Comparison of ENCODE assay signal across 9 cellular contexts in genomic region chrX:151396042-151396826, GRCh38. TPM values are rescaled to one million over a fixed set of nuclear protein-coding genes. Genes with fewer than 3 reads are reported as not detected.
DNase-seq lines count a peak whose midpoint lies in the region; ATAC-seq and FAIRE-seq lines count a peak whose summit lies in the region.
"Had no signal": no experiment of that assay in that cellular context is flagged by ENCODE, and none has a peak within 500 bp of the region (broad histone marks: within the 10 kb centered on the region; RNA-seq: fewer than 3 reads in every experiment).

No MANE protein-coding gene starts in this region.

- H3K27me3 ChIP-seq in iPS-18a (ENCODE audit: control insufficient read depth, insufficient read depth, low read length) (no peaks in the 10 kb centered on the region), small intestine (ENCODE audit: control insufficient read depth in 2 of 2, insufficient read depth in 2 of 2, low read length in 2 of 2) (no peaks in the 10 kb centered on the region)

- no peaks in the 10 kb centered on the region for H3K36me3 ChIP-seq in iPS-18a (ENCODE audit: control insufficient read depth, low read depth, low read length)
- H3K36me3 ChIP-seq in small intestine (ENCODE audit: control insufficient read depth in 2 of 2, insufficient read depth in 2 of 2, low read length in 2 of 2) = no peaks in the 10 kb centered on the region

- WGBS in small intestine, 3 donors = 12 to 46% (median 26%) methylated on average over 20 of the region's 20 CpGs

- peaks cover 10% of the 10 kb centered on the region for H3K4me1 ChIP-seq in iPS-18a (ENCODE audit: control insufficient read depth, low read depth, low read length)
- H3K4me1 ChIP-seq in small intestine (ENCODE audit: control insufficient read depth in 2 of 2, insufficient read depth in 1 of 2, low read depth in 1 of 2, low read length in 1 of 2) = peaks cover 0 to 4% of the 10 kb centered on the region in 2 donors

- H3K9me3 ChIP-seq in iPS-18a (ENCODE audit: control insufficient read depth, low read depth, low read length) (peaks cover 9% of the 10 kb centered on the region), small intestine (ENCODE audit: control insufficient read depth, low read depth) (no peaks in the 10 kb centered on the region)

- FAIRE-seq in small intestine (lab: Jason Lieb, UNC) = no peak
- FAIRE-seq: TTC549 had no signal

- peak overlapping the region; percentile 66 for H3K9ac ChIP-seq in iPS-18a (ENCODE audit: low read length)

- ATAC-seq in GM21367 (IDR thresholded peaks at IDR 0.05; ENCODE audit: unreplicated experiment) = peak; percentile 25

- H3K4me3 ChIP-seq in iPS-18a (ENCODE audit: low read length) (peak overlapping the region; percentile 44), small intestine (ENCODE audit: low read depth in 1 of 2, low read length in 2 of 2) (peak overlapping the region in 1 of 2 donors; percentile 81)

- peak overlapping the region; percentile 30 for H3K27ac ChIP-seq in iPS-18a (ENCODE audit: low read length)
- peak overlapping the region; percentile 75 to 99 for H3K27ac ChIP-seq in small intestine (ENCODE audit: low read depth in 1 of 2, low read length in 1 of 2)

- peak; percentile 26 for DNase-seq in D341Med (ENCODE audit: low spot score)
- peak; percentile 36 for DNase-seq in HS-5 (ENCODE audit: low read depth)
- DNase-seq in SK-N-DZ (ENCODE audit: low spot score) = peak; percentile 33
- peak; percentile 57 for DNase-seq in astrocyte of the hippocampus (ENCODE audit: low read depth, low spot score)
- DNase-seq in small intestine = peak; percentile 61
- no peak for DNase-seq in 8988T

RNA-seq across cellular contexts. Expression of gene VMA21, which starts 0.8 kb away (rescaled TPM):
- 62.3 and 65.0 TPM in 2 replicates for polyA plus RNA-seq in SK-N-DZ (2014; cell fraction: cytosol; rRNA removed)
- 12.2 and 15.0 TPM in 2 replicates for polyA plus RNA-seq in SK-N-DZ (2014; cell fraction: nucleus; rRNA removed)
- polyA plus RNA-seq in small intestine = 1 to 10 TPM; 2.7 to 8.6 (median 3.0) TPM
